In the genomic region with DNA sequence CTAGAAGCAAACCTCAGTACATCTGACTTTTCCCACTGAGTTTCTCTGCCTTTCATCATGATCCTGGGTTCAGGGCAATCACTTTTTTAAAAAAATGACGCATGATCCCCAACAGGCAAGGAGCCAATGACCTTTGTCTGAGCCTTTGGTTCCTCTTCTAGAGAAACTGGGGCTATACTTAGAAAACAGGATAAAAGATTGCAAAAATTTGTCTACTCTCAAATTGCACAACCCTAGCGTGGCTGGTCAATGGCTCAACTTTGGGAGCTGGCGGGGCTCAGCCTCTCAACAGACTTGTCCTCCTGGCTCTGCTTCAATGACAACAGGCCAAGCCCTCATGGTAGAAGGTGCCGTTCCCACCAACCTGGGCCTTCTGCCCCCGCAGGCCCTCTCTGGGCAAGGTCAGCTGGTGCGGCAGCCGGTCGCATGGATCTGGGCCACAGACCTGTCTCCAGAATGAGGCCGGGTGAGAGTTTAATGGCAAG, we compare ENCODE assay signal across 10 cellular contexts. TPM values are rescaled to one million over a fixed set of nuclear protein-coding genes. Genes with fewer than 3 reads are reported as not detected.
DNase-seq lines count a peak whose midpoint lies in the region; ATAC-seq and TF ChIP-seq lines count a peak whose summit lies in the region.
"Had no signal": no experiment of that assay in that cellular context is flagged by ENCODE, and none has a peak within 500 bp of the region (broad histone marks: within the 10 kb centered on the region; RNA-seq: fewer than 3 reads in every experiment).

No MANE protein-coding gene starts in this region.

- ATAC-seq in natural killer cell = peak in 2 of 3 donors; percentile 15 to 48
- no peak for ATAC-seq in GM19467 (IDR thresholded peaks at IDR 0.05; ENCODE audit: unreplicated experiment)

- peaks cover 31 to 35% of the 10 kb centered on the region in 2 donors for H3K27me3 Mint-ChIP-seq in natural killer cell (ENCODE audit: low read depth in 2 of 2)

- H3K4me1 Mint-ChIP-seq in natural killer cell = no peaks in the 10 kb centered on the region

- H3K27ac Mint-ChIP-seq in natural killer cell = no peak overlapping the region

- no peaks in the 10 kb centered on the region for H3K36me3 Mint-ChIP-seq in natural killer cell

- peak; percentile 69 for DNase-seq in AG09319 (ENCODE audit: extremely low read depth, low read depth)
- DNase-seq in SIG-M5 (lab: John Stamatoyannopoulos, UW) = peak; percentile 94
- peak; percentile 66 for DNase-seq in fibroblast of villous mesenchyme (ENCODE audit: low read depth)
- DNase-seq in natural killer cell = no peak
- DNase-seq in NCI-H2171 (lab: John Stamatoyannopoulos, UW) = no peak
- no peak for DNase-seq in NCI-H1105 treated with DMSO at 0.1 percent for 48 hours (lab: John Stamatoyannopoulos, UW)
- DNase-seq in RKO (ENCODE audit: low spot score) = no peak
- DNase-seq: dermis blood vessel endothelial cell, left colon had no signal

- no peaks in the 10 kb centered on the region for H3K9me3 Mint-ChIP-seq in natural killer cell

- H3K4me3 Mint-ChIP-seq in natural killer cell = no peak overlapping the region

- intact Hi-C loops in natural killer cell (cut with micrococcal nuclease) = no loop called here

- TF ChIP-seq CTCF in AG09319 (IDR thresholded peaks at IDR 0.05; ENCODE audit: low read depth, low read length) (no peak), fibroblast of villous mesenchyme (IDR thresholded peaks at IDR 0.05; ENCODE audit: insufficient read depth, low read depth, low read length) (no peak), natural killer cell (IDR thresholded peaks at IDR 0.05) (no peak)

- no peak overlapping the region for H3K4me3 ChIP-seq in fibroblast of villous mesenchyme (ENCODE audit: low read depth, low read length)

RNA-seq across cellular contexts. Expression of gene PDYN, which starts 48.7 kb away (rescaled TPM):
- total RNA-seq in fibroblast of villous mesenchyme = not detected in 2 replicates
- not detected for total RNA-seq in natural killer cell
- total RNA-seq: dermis blood vessel endothelial cell, left colon had no signal

RNA-seq across cellular contexts. Expression of gene SIRPA, which starts 50.0 kb away (rescaled TPM):
- total RNA-seq in fibroblast of villous mesenchyme = 3.9 and 10.0 TPM in 2 replicates
- 1 to 10 TPM; 1.3 to 7.5 (median 2.3) TPM for total RNA-seq in natural killer cell

Comparison
In these comparisons a context has a peak if more than half of its experiments do, and no peak if none do; other contexts are left out.
1. DNase-seq: peak in AG09319 (single experiment), SIG-M5 (single experiment) and fibroblast of villous mesenchyme (single experiment); none in natural killer cell (single experiment), NCI-H2171 (single experiment), NCI-H1105 treated with DMSO at 0.1 percent for 48 hours (single experiment) and RKO (single experiment).